ENCODE assay signal across 1 cellular context in genomic region chr20:50293244-50294139, GRCh38.
TF ChIP-seq lines count a peak whose summit lies in the region.

No MANE protein-coding gene starts in this region.

TF ChIP-seq in liver, 16 proteins besides CTCF, POLR2A, EP300 and RAD21 (continued from another document):
- TF ChIP-seq REST (IDR thresholded peaks at IDR 0.05) (no peak), HNF4A (conservative IDR thresholded peaks at IDR 0.05) (no peak), NR2F2 (IDR thresholded peaks at IDR 0.05) (no peak), GABPA (IDR thresholded peaks at IDR 0.05 in 1 of 2, conservative IDR thresholded peaks at IDR 0.05 in 1 of 2) (no peak), HNF4G (IDR thresholded peaks at IDR 0.05) (no peak), ATF3 (IDR thresholded peaks at IDR 0.05) (no peak)
TF ChIP-seq in liver: peak in this region for 0.
